16 cellular contexts compared by ENCODE assay signal in the genomic region with DNA sequence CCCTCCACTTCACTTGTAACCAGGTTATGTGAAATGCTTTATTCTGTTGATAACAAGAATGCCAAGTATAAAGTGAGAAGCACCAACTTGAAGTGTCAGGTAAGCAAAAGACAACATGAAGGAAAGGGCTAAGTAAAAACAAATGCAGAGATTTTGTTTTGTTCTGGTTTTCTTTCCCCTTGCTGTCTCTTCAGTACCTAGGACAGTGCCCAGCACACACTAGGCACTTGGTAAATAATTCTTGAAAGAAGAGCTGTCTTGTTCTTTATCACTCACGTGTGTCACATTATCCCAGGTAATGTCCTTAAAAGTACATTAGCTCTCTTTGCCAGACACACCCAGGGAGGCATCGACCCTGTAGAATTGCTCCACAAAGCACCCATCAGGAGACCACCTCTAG.
DNase-seq lines count a peak whose midpoint lies in the region; ATAC-seq, FAIRE-seq and TF ChIP-seq lines count a peak whose summit lies in the region.
"Had no signal": no experiment of that assay in that cellular context is flagged by ENCODE, and none has a peak within 500 bp of the region (broad histone marks: within the 10 kb centered on the region; RNA-seq: fewer than 3 reads in every experiment).

No MANE protein-coding gene starts in this region.

- BruUV-seq in HCT116 (replicated peaks; lab: Mats Ljungman, UMichigan) (no TSS peak), GM12878 (replicated peaks; lab: Mats Ljungman, UMichigan) (no TSS peak)

- no peak overlapping the region for H2AFZ ChIP-seq in HCT116 (ENCODE audit: low read depth, low read length, poor library complexity, severe bottlenecking)
- H2AFZ ChIP-seq in GM12878 (ENCODE audit: control insufficient read depth, low read depth, low read length): no peak overlapping the region
- H2AFZ ChIP-seq in osteoblast (ENCODE audit: low read length): no peak overlapping the region

- SMC1A ChIA-PET in GM12878 (lab: Charles Lee; ENCODE audit: uncharacterized antibody, unreplicated experiment): no interaction called here

- H3K79me2 ChIP-seq in HCT116 (ENCODE audit: insufficient read depth, low read length) (no peaks in the 10 kb centered on the region), GM12878 (ENCODE audit: control insufficient read depth, insufficient read depth, low read length) (no peaks in the 10 kb centered on the region), osteoblast (ENCODE audit: insufficient read depth, low read length) (no peaks in the 10 kb centered on the region)

- no peaks in the 10 kb centered on the region for H3K9me2 ChIP-seq in HCT116 (ENCODE audit: insufficient read depth)

- RAD21 ChIA-PET in HCT116 (lab: Charles Lee; ENCODE audit: low non-redundant PET in 1 of 2, low total read pairs in 2 of 2, uncharacterized antibody in 2 of 2, unreplicated experiment in 2 of 2): no interaction called here
- RAD21 ChIA-PET in GM12878 (lab: Charles Lee; ENCODE audit: unreplicated experiment): no interaction called here

- H3K4me2 ChIP-seq in HCT116 (ENCODE audit: low read length) (no peak overlapping the region), GM12878 (ENCODE audit: control insufficient read depth, insufficient read depth) (no peak overlapping the region), osteoblast (ENCODE audit: insufficient read depth, low read length) (no peak overlapping the region)

- DNase-seq in HCT116 (ENCODE audit: low read depth, low spot score) (no peak), GM12878 (ENCODE audit: low read depth, low spot score) (no peak), osteoblast (ENCODE audit: insufficient read length, low spot score, missing footprints) (no peak), NK-92 (lab: John Stamatoyannopoulos, UW; ENCODE audit: unreplicated experiment) (no peak), NCI-H748 (lab: John Stamatoyannopoulos, UW; ENCODE audit: unreplicated experiment) (no peak)
- DNase-seq: C1 segment of cervical spinal cord; Caco-2; CD4-positive, alpha-beta memory T cell; DMS153; DND-41; GOT3 had no signal

- no peak for ATAC-seq in HCT116
- ATAC-seq in GM12878: no peak

- FAIRE-seq in GM12878 (lab: Jason Lieb, UNC): no peak
- FAIRE-seq: G401.6, GM19239, H54 had no signal

- WGBS in GM12878 (ENCODE audit: insufficient coverage, insufficient replicate concordance, low lambda C conversion rate, missing lambda C conversion rate): 8% methylated on average over 2 of the region's 2 CpGs

- no peaks in the 10 kb centered on the region for H3K4me1 ChIP-seq in HCT116 (ENCODE audit: control insufficient read depth in 1 of 2, insufficient read depth in 2 of 2, low read length in 2 of 2)
- no peaks in the 10 kb centered on the region for H3K4me1 ChIP-seq in GM12878 (ENCODE audit: control insufficient read depth, insufficient read depth, low read length)
- H3K4me1 ChIP-seq in osteoblast (ENCODE audit: insufficient read depth, low read length): no peaks in the 10 kb centered on the region
- H3K4me1 ChIP-seq: Caco-2, HAP-1 had no signal

- CTCF ChIA-PET in HCT116 (lab: Charles Lee) (no interaction called here), GM12878 (lab: Yijun Ruan, JAX) (no interaction called here)

- in situ Hi-C loops in GM12878 (cut with MboI): no loop called here

- H3K9me3 ChIP-seq in HCT116 (ENCODE audit: control insufficient read depth in 1 of 2, insufficient read depth in 1 of 2, low read depth in 1 of 2, low read length in 2 of 2): no peaks in the 10 kb centered on the region
- H3K9me3 ChIP-seq in GM12878 (replicated peaks; ENCODE audit: control insufficient read depth, insufficient read depth, low read length): no peaks in the 10 kb centered on the region
- H3K9me3 ChIP-seq in osteoblast (ENCODE audit: low read depth, low read length): no peaks in the 10 kb centered on the region
- H3K9me3 ChIP-seq: Caco-2, HAP-1 had no signal

- H3K36me3 ChIP-seq in HCT116 (ENCODE audit: control insufficient read depth in 1 of 2, insufficient read depth in 2 of 2, low read length in 2 of 2) (no peaks in the 10 kb centered on the region), GM12878 (ENCODE audit: control insufficient read depth in 2 of 2, insufficient read depth in 2 of 2, low read length in 1 of 2) (no peaks in the 10 kb centered on the region), osteoblast (ENCODE audit: insufficient read depth, low read length) (no peaks in the 10 kb centered on the region)
- H3K36me3 ChIP-seq: HAP-1 had no signal

- no peak overlapping the region for H3K9ac ChIP-seq in HCT116 (ENCODE audit: low read length)
- H3K9ac ChIP-seq in GM12878 (ENCODE audit: control insufficient read depth, insufficient read depth, low read length): no peak overlapping the region

- H3K27ac ChIP-seq in HCT116 (ENCODE audit: low read depth, low read length) (no peak overlapping the region), GM12878 (ENCODE audit: control insufficient read depth, insufficient read depth) (no peak overlapping the region), osteoblast (ENCODE audit: low read depth, low read length) (no peak overlapping the region)

- TF ChIP-seq RAD21 in HCT116 (IDR thresholded peaks at IDR 0.05; ENCODE audit: low read depth) (no peak), Ishikawa (IDR thresholded peaks at IDR 0.05; ENCODE audit: low read depth) (no peak), GM12878 (IDR thresholded peaks at IDR 0.05; ENCODE audit: insufficient read depth, low read depth, low read length) (no peak)

- TF ChIP-seq CTCF in HCT116 (IDR thresholded peaks at IDR 0.05 in 2 of 3, conservative IDR thresholded peaks at IDR 0.05 in 1 of 3; ENCODE audit: borderline replicate concordance in 1 of 3, insufficient read depth in 1 of 3, low read depth in 2 of 3, low read length in 2 of 3): no peak
- TF ChIP-seq CTCF in GM12878 (IDR thresholded peaks at IDR 0.05 in 2 of 3, conservative IDR thresholded peaks at IDR 0.05 in 1 of 3; ENCODE audit: control insufficient read depth in 2 of 3, extremely low read depth in 1 of 3, insufficient read depth in 1 of 3, low read depth in 3 of 3, low read length in 3 of 3): no peak
- TF ChIP-seq CTCF in osteoblast (IDR thresholded peaks at IDR 0.05; ENCODE audit: extremely low read depth, low read depth, low read length): no peak

- POLR2A ChIA-PET in HCT116 (lab: Charles Lee) (no interaction called here), GM12878 (lab: Charles Lee) (no interaction called here)

- intact Hi-C loops in HCT116 (cut with micrococcal nuclease): loop anchor here (10.0 kb wide), 1 partner anchor 773 kb away; no protein-coding TSS in a partner anchor
- intact Hi-C loops in GM12878 (cut with micrococcal nuclease; ENCODE audit: unreplicated experiment): loop anchor here (10.0 kb wide), 1 partner anchor 773 kb away; no protein-coding TSS in a partner anchor

- no peaks in the 10 kb centered on the region for H4K20me1 ChIP-seq in HCT116 (ENCODE audit: insufficient read depth)
- no peaks in the 10 kb centered on the region for H4K20me1 ChIP-seq in GM12878 (ENCODE audit: control insufficient read depth, insufficient read depth)
- no peaks in the 10 kb centered on the region for H4K20me1 ChIP-seq in osteoblast (ENCODE audit: insufficient read depth, low read length)

- TF ChIP-seq POLR2A in HCT116 (IDR thresholded peaks at IDR 0.05; ENCODE audit: borderline replicate concordance, extremely low read depth, insufficient read depth, insufficient read length) (no peak), GM12878 (IDR thresholded peaks at IDR 0.05; ENCODE audit: low read depth, low read length) (no peak)

- no peak for TF ChIP-seq EP300 in Ishikawa (IDR thresholded peaks at IDR 0.05; ENCODE audit: borderline replicate concordance)
- no peak for TF ChIP-seq EP300 in GM12878 (IDR thresholded peaks at IDR 0.05; ENCODE audit: borderline replicate concordance in 1 of 2, control insufficient read depth in 1 of 2, low read depth in 2 of 2, low read length in 2 of 2)

- no peak overlapping the region for H3K4me3 ChIP-seq in HCT116 (replicated peaks in 1 of 2; ENCODE audit: low read depth in 1 of 2, low read length in 2 of 2)
- no peak overlapping the region for H3K4me3 ChIP-seq in GM12878
- no peak overlapping the region for H3K4me3 ChIP-seq in osteoblast (ENCODE audit: insufficient read depth, low read length)
- H3K4me3 ChIP-seq: HAP-1 had no signal

- H3K27me3 ChIP-seq in HCT116 (ENCODE audit: insufficient read depth, low read length) (no peaks in the 10 kb centered on the region), GM12878 (replicated peaks in 1 of 2; ENCODE audit: control insufficient read depth in 2 of 2, insufficient read depth in 2 of 2, low read length in 1 of 2) (no peaks in the 10 kb centered on the region), osteoblast (ENCODE audit: insufficient read depth, low read length) (no peaks in the 10 kb centered on the region)

TF ChIP-seq in HCT116, 20 proteins besides CTCF, POLR2A, EP300 and RAD21 (continues in another document):
- no peak for TF ChIP-seq TCF7L2 (IDR thresholded peaks at IDR 0.05; ENCODE audit: borderline replicate concordance, extremely low read depth, insufficient read depth, insufficient read length)

TF ChIP-seq in GM12878, 131 proteins besides CTCF, POLR2A, EP300 and RAD21 (continues in another document):
- TF ChIP-seq FOXM1 (IDR thresholded peaks at IDR 0.05; ENCODE audit: low read depth, low read length): no peak
- TF ChIP-seq, protein P1, sequence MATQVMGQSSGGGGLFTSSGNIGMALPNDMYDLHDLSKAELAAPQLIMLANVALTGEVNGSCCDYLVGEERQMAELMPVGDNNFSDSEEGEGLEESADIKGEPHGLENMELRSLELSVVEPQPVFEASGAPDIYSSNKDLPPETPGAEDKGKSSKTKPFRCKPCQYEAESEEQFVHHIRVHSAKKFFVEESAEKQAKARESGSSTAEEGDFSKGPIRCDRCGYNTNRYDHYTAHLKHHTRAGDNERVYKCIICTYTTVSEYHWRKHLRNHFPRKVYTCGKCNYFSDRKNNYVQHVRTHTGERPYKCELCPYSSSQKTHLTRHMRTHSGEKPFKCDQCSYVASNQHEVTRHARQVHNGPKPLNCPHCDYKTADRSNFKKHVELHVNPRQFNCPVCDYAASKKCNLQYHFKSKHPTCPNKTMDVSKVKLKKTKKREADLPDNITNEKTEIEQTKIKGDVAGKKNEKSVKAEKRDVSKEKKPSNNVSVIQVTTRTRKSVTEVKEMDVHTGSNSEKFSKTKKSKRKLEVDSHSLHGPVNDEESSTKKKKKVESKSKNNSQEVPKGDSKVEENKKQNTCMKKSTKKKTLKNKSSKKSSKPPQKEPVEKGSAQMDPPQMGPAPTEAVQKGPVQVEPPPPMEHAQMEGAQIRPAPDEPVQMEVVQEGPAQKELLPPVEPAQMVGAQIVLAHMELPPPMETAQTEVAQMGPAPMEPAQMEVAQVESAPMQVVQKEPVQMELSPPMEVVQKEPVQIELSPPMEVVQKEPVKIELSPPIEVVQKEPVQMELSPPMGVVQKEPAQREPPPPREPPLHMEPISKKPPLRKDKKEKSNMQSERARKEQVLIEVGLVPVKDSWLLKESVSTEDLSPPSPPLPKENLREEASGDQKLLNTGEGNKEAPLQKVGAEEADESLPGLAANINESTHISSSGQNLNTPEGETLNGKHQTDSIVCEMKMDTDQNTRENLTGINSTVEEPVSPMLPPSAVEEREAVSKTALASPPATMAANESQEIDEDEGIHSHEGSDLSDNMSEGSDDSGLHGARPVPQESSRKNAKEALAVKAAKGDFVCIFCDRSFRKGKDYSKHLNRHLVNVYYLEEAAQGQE (IDR thresholded peaks at IDR 0.05; ENCODE audit: low read depth, low read length): peak; percentile 59; the same call in 1 of the 2 replicates
- no peak for TF ChIP-seq CBX3 (IDR thresholded peaks at IDR 0.05; ENCODE audit: borderline replicate concordance, low read depth)
- no peak for TF ChIP-seq SREBF1 (IDR thresholded peaks at IDR 0.05; ENCODE audit: low read length)
